27 cellular contexts compared by ENCODE assay signal in genomic region chr6:130099119-130099518, GRCh38.
"Had no signal": no experiment of that assay in that cellular context is flagged by ENCODE, and none has a peak within 500 bp of the region (broad histone marks: within the 10 kb centered on the region; RNA-seq: fewer than 3 reads in every experiment).

No MANE protein-coding gene starts in this region.

- H3K27me3 Mint-ChIP-seq: dendritic cell treated with granulocyte-macrophage colony-stimulating factor and Interleukin-4, amounts not matched to agents 40 ng/mL and 50 ng/mL, for 4 days; effector memory CD8-positive, alpha-beta T cell had no signal

- FAIRE-seq: colon, endometrium, frontal cortex had no signal

- H3K4me3 ChIP-seq: colonic mucosa, coronary artery, dorsolateral prefrontal cortex, esophagus muscularis mucosa, esophagus squamous epithelium, gastrocnemius medialis, gastroesophageal sphincter, heart left ventricle, heart right ventricle had no signal

- H3K27ac ChIP-seq: colonic mucosa, coronary artery, dorsolateral prefrontal cortex, epithelial cell of prostate, esophagus muscularis mucosa, esophagus squamous epithelium, foreskin keratinocyte, gastrocnemius medialis, gastroesophageal sphincter, heart left ventricle, heart right ventricle had no signal

- H3K4me3 Mint-ChIP-seq: dendritic cell treated with granulocyte-macrophage colony-stimulating factor and Interleukin-4, amounts not matched to agents 40 ng/mL and 50 ng/mL, for 4 days; effector memory CD8-positive, alpha-beta T cell; endodermal cell had no signal

- H3K27ac Mint-ChIP-seq: dendritic cell treated with granulocyte-macrophage colony-stimulating factor and Interleukin-4, amounts not matched to agents 40 ng/mL and 50 ng/mL, for 4 days; endodermal cell had no signal

- H3K9me3 ChIP-seq: colonic mucosa, esophagus muscularis mucosa, esophagus squamous epithelium, gastrocnemius medialis, gastroesophageal sphincter, heart left ventricle, heart right ventricle had no signal

- H3K27me3 ChIP-seq: colonic mucosa, dorsolateral prefrontal cortex, esophagus muscularis mucosa, esophagus squamous epithelium, foreskin keratinocyte, gastrocnemius medialis, gastroesophageal sphincter, heart left ventricle, heart right ventricle had no signal

- H3K36me3 ChIP-seq: colonic mucosa had no signal

- DNase-seq: colonic mucosa; cortex of kidney; dorsolateral prefrontal cortex; effector CD4-positive, alpha-beta T cell; effector CD8-positive, alpha-beta T cell; effector memory CD4-positive, alpha-beta T cell; effector memory CD8-positive, alpha-beta T cell; endodermal cell; erythroblast; esophagus squamous epithelium; foreskin fibroblast; foreskin keratinocyte; foreskin melanocyte; gastrocnemius medialis; glutamatergic neuron; head of caudate nucleus; heart left ventricle; heart right ventricle had no signal

- H3K4me1 ChIP-seq: colonic mucosa, esophagus muscularis mucosa, esophagus squamous epithelium, foreskin keratinocyte, gastrocnemius medialis, gastroesophageal sphincter, heart left ventricle, heart right ventricle had no signal

- ATAC-seq: effector memory CD8-positive, alpha-beta T cell; esophagus mucosa; foreskin keratinocyte; gastrocnemius medialis; gastroesophageal sphincter; heart left ventricle; heart right ventricle had no signal

- H3K9me3 Mint-ChIP-seq: dendritic cell treated with granulocyte-macrophage colony-stimulating factor and Interleukin-4, amounts not matched to agents 40 ng/mL and 50 ng/mL, for 4 days; effector memory CD8-positive, alpha-beta T cell; endodermal cell had no signal
